25 cellular contexts compared by ENCODE assay signal in the genomic region with DNA sequence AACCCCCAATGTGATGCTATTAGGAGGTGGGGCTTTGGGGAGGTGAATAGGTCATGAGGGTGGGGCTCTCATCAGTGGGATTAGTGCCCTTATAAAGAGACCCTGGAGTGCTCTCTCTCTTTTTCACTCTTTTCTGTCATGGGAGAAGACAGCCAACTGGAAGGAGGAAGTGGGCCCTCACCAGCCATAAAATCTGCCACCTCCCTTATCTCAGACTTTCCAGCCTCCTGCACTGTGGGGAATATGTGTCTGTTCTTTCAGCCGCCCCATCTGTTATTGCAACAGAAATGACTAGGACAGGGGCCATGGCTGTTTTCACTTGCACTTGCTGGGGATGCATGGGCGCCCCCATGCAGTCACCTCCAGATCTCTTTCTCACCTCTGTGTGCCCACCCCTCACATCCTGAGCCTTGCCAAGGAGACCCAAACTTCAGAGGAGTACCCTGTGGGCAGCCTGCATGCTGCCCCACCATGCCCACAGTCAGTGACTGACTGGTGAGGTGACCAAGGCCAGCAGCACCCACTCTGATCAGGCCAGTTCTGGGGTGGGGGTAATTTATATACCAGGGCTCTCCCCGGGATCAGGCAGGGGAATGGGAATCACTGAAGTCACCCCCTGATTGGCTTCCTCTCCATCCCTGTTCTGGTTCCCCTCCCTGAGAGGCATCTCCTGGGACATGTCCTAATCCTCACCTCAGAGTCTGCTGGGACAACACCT.
A peak's percentile ranks its signal among the peaks of the same experiment; 100 is the strongest.
DNase-seq lines count a peak whose midpoint lies in the region; ATAC-seq and TF ChIP-seq lines count a peak whose summit lies in the region.
"Had no signal": no experiment of that assay in that cellular context is flagged by ENCODE, and none has a peak within 500 bp of the region (broad histone marks: within the 10 kb centered on the region; RNA-seq: fewer than 3 reads in every experiment).

No MANE protein-coding gene starts in this region.

- CTCF ChIA-PET in Calu3 (lab: Charles Lee): no interaction called here

- no peaks in the 10 kb centered on the region for H3K27me3 Mint-ChIP-seq in Calu3 (ENCODE audit: unreplicated experiment)
- no peaks in the 10 kb centered on the region for H3K27me3 Mint-ChIP-seq in osteocyte (ENCODE audit: unreplicated experiment)
- H3K27me3 Mint-ChIP-seq in endothelial cell (ENCODE audit: unreplicated experiment): peaks cover 3% of the 10 kb centered on the region

- H3K36me3 Mint-ChIP-seq in Calu3 (ENCODE audit: insufficient read depth, unreplicated experiment): no peaks in the 10 kb centered on the region
- H3K36me3 Mint-ChIP-seq in osteocyte (ENCODE audit: unreplicated experiment): no peaks in the 10 kb centered on the region
- H3K36me3 Mint-ChIP-seq in endothelial cell (ENCODE audit: low read depth, unreplicated experiment): no peaks in the 10 kb centered on the region
- H3K36me3 Mint-ChIP-seq: activated naive CD8-positive, alpha-beta T cell treated with anti-CD3 and anti-CD28 coated beads, Interleukin-2, amount 10 ng/mL, durations not matched to agents 7 days and 5 days; CD4-positive, alpha-beta memory T cell; natural killer cell; type B pancreatic cell had no signal

- no TSS peak for BruUV-seq in Calu3 (replicated peaks; lab: Mats Ljungman, UMichigan)

- in situ Hi-C loops in brain microvascular endothelial cell (cut with HindIII; ENCODE audit: low pct_ligation_motif_present, low sequenced_read_pairs): no loop called here

- H3K4me1 Mint-ChIP-seq in Calu3 (ENCODE audit: low read depth, unreplicated experiment) (peaks cover 57% of the 10 kb centered on the region), osteocyte (ENCODE audit: unreplicated experiment) (peaks cover 23% of the 10 kb centered on the region), endothelial cell (ENCODE audit: unreplicated experiment) (peaks cover 21% of the 10 kb centered on the region)
- H3K4me1 Mint-ChIP-seq: activated naive CD8-positive, alpha-beta T cell treated with anti-CD3 and anti-CD28 coated beads, Interleukin-2, amount 10 ng/mL, durations not matched to agents 7 days and 5 days; CD4-positive, alpha-beta memory T cell; GM23338; natural killer cell had no signal

- H3K27ac ChIP-seq in brain microvascular endothelial cell: peak overlapping the region; percentile 46
- H3K27ac ChIP-seq: KMS-11, Peyer's patch had no signal

- no peaks in the 10 kb centered on the region for H3K27me3 ChIP-seq in brain microvascular endothelial cell (replicated peaks)
- H3K27me3 ChIP-seq: Peyer's patch had no signal

- no peak overlapping the region for H3K4me3 Mint-ChIP-seq in Calu3 (ENCODE audit: low read depth, unreplicated experiment)
- no peak overlapping the region for H3K4me3 Mint-ChIP-seq in osteocyte (ENCODE audit: unreplicated experiment)
- H3K4me3 Mint-ChIP-seq in endothelial cell (ENCODE audit: unreplicated experiment): no peak overlapping the region
- H3K4me3 Mint-ChIP-seq: activated naive CD8-positive, alpha-beta T cell treated with anti-CD3 and anti-CD28 coated beads, Interleukin-2, amount 10 ng/mL, durations not matched to agents 7 days and 5 days; CD4-positive, alpha-beta memory T cell; GM23338; HFFc6; natural killer cell; type B pancreatic cell had no signal

- no peak for TF ChIP-seq CTCF in Calu3 (IDR thresholded peaks at IDR 0.05; ENCODE audit: unreplicated experiment)
- no peak for TF ChIP-seq CTCF in brain microvascular endothelial cell (IDR thresholded peaks at IDR 0.05; ENCODE audit: low read depth, low read length, missing control alignments)
- TF ChIP-seq CTCF in osteocyte (IDR thresholded peaks at IDR 0.05): no peak
- no peak for TF ChIP-seq CTCF in endothelial cell (IDR thresholded peaks at IDR 0.05; ENCODE audit: unreplicated experiment)

- H3K9me3 Mint-ChIP-seq in Calu3 (ENCODE audit: low read depth, unreplicated experiment) (peaks cover 8% of the 10 kb centered on the region), osteocyte (ENCODE audit: unreplicated experiment) (no peaks in the 10 kb centered on the region), endothelial cell (ENCODE audit: unreplicated experiment) (no peaks in the 10 kb centered on the region)
- H3K9me3 Mint-ChIP-seq: natural killer cell had no signal

- ATAC-seq in HG02642 (IDR thresholded peaks at IDR 0.05; ENCODE audit: poor library complexity, unreplicated experiment): no peak
- ATAC-seq: GM23338, left ventricle myocardium superior, natural killer cell had no signal

- DNase-seq in Calu3 (no peak), MV-4-11 (lab: John Stamatoyannopoulos, UW) (peak; percentile 62), brain microvascular endothelial cell (no peak), osteocyte (ENCODE audit: extremely low spot score, unreplicated experiment) (peak; percentile 53), H4 (ENCODE audit: low spot score) (no peak), endothelial cell (ENCODE audit: low spot score) (no peak)
- DNase-seq: activated CD4-positive, alpha-beta T cell treated with anti-CD3 and anti-CD28 coated beads, Interleukin-2, amount 50 U/mL, for 48 hours; activated CD4-positive, CD25-positive, alpha-beta regulatory T cell; activated naive CD8-positive, alpha-beta T cell treated with anti-CD3 and anti-CD28 coated beads, Interleukin-2, amount 10 ng/mL, durations not matched to agents 7 days and 5 days; activated T-cell treated with anti-CD3 and anti-CD28 coated beads for 4 hours; CD4-positive, alpha-beta memory T cell; DMS 273 treated with DMSO at 0.1 percent for 48 hours; glutamatergic neuron; left ventricle myocardium superior; midbrain; natural killer cell; NCI-H187; NCI-H524; Peyer's patch; T-helper 1 cell had no signal

- H3K27ac Mint-ChIP-seq in Calu3 (ENCODE audit: unreplicated experiment) (peak overlapping the region; percentile 15), osteocyte (ENCODE audit: unreplicated experiment) (no peak overlapping the region), endothelial cell (ENCODE audit: unreplicated experiment) (no peak overlapping the region)
- H3K27ac Mint-ChIP-seq: activated naive CD8-positive, alpha-beta T cell treated with anti-CD3 and anti-CD28 coated beads, Interleukin-2, amount 10 ng/mL, durations not matched to agents 7 days and 5 days; CD4-positive, alpha-beta memory T cell; GM23338; HFFc6; natural killer cell; type B pancreatic cell had no signal

- no peaks in the 10 kb centered on the region for H3K36me3 ChIP-seq in brain microvascular endothelial cell (replicated peaks)
- H3K36me3 ChIP-seq: Peyer's patch had no signal

- H3K4me3 ChIP-seq in brain microvascular endothelial cell (ENCODE audit: low read depth, low read length): no peak overlapping the region
- H3K4me3 ChIP-seq: GM23338, Peyer's patch had no signal

- intact Hi-C loops in Calu3 (cut with micrococcal nuclease; ENCODE audit: unreplicated experiment): no loop called here

Comparison
In these comparisons a context has a peak if more than half of its experiments do, and no peak if none do; other contexts are left out.
1. DNase-seq: peak in MV-4-11 (single experiment) and osteocyte (single experiment); none in Calu3 (single experiment), brain microvascular endothelial cell (single experiment), H4 (single experiment) and endothelial cell (single experiment).